In the genomic region with DNA sequence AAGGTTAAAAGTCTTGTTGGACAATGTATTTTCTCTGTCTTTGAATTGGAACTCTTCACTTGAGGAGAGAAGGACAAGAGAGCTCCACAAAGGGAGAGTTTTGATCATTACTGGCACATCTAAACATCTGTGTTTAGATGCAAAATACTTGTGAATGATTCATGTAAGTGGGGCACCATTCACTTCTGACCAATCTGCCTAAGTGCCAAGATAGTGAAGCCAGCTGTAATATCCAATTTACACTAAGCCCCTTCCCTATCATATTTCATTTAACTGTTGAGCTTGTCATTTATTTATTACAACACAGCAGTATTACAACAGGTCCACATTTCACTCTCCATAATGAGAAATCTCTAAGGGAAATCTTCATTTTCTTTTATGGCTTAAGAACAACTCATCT, we compare ENCODE assay signal across 29 cellular contexts.
DNase-seq lines count a peak whose midpoint lies in the region; ATAC-seq and TF ChIP-seq lines count a peak whose summit lies in the region.
"Had no signal": no experiment of that assay in that cellular context is flagged by ENCODE, and none has a peak within 500 bp of the region (broad histone marks: within the 10 kb centered on the region; RNA-seq: fewer than 3 reads in every experiment).

No MANE protein-coding gene starts in this region.

- no peak overlapping the region for H2AK5ac ChIP-seq in IMR-90 (ENCODE audit: low read depth, low read length)

- H3K56ac ChIP-seq in IMR-90 (ENCODE audit: extremely low read depth, insufficient read depth, low read length), result no peak overlapping the region

- no peaks in the 10 kb centered on the region for H3K79me1 ChIP-seq in IMR-90 (ENCODE audit: low read depth in 1 of 2, low read length in 2 of 2)

- CTCF ChIA-PET in IMR-90 (lab: Yijun Ruan, JAX), result interaction anchor here (0.6 kb wide), 1 partner anchor 35 kb away, joined by 3 read pairs; no protein-coding TSS in a partner anchor
- CTCF ChIA-PET in activated CD4-positive, alpha-beta T cell treated with anti-CD3 and anti-CD28 coated beads for 36 hours (lab: Charles Lee), result no interaction called here

- H3K9me3 ChIP-seq in IMR-90 (ENCODE audit: control insufficient read depth, insufficient read depth, low read length) (no peaks in the 10 kb centered on the region), fibroblast of lung (ENCODE audit: control insufficient read depth, insufficient read depth, low read depth, low read length) (no peaks in the 10 kb centered on the region), WERI-Rb-1 (ENCODE audit: severe bottlenecking) (no peaks in the 10 kb centered on the region)
- H3K9me3 ChIP-seq: SJSA1 had no signal

- intact Hi-C loops in IMR-90 (cut with micrococcal nuclease), result no loop called here
- intact Hi-C loops in activated CD4-positive, alpha-beta T cell treated with anti-CD3 and anti-CD28 coated beads for 36 hours (cut with DNase I, micrococcal nuclease), result no loop called here

- no peak overlapping the region for H3K14ac ChIP-seq in IMR-90 (replicated peaks; ENCODE audit: low read depth, low read length)

- no peak overlapping the region for H2BK20ac ChIP-seq in IMR-90 (ENCODE audit: low read depth, low read length)

- H3K79me2 ChIP-seq in fibroblast of lung (ENCODE audit: control insufficient read depth, insufficient read depth, low read length), result no peaks in the 10 kb centered on the region

- no peak overlapping the region for H4K91ac ChIP-seq in IMR-90 (ENCODE audit: insufficient read depth, low read depth, low read length)

- POLR2A ChIA-PET in IMR-90 (lab: Charles Lee; ENCODE audit: unreplicated experiment), result no interaction called here
- POLR2A ChIA-PET in activated CD4-positive, alpha-beta T cell treated with anti-CD3 and anti-CD28 coated beads for 36 hours (lab: Charles Lee), result no interaction called here

- H3K9ac ChIP-seq in IMR-90 (ENCODE audit: low read depth, low read length) (no peak overlapping the region), fibroblast of lung (ENCODE audit: insufficient read depth, low read length) (no peak overlapping the region)
- H3K9ac ChIP-seq: GM23248 had no signal

- in situ Hi-C loops in IMR-90 (cut with MboI; ENCODE audit: low sequenced_read_pairs), result no loop called here

- no peak overlapping the region for H2AK9ac ChIP-seq in IMR-90 (replicated peaks; ENCODE audit: low read depth, low read length, poor library complexity)

- no peak for TF ChIP-seq POLR2A in IMR-90 (IDR thresholded peaks at IDR 0.05; ENCODE audit: low read depth, low read length)

- no peak for TF ChIP-seq RAD21 in IMR-90 (IDR thresholded peaks at IDR 0.05; ENCODE audit: low read length)

- no peak overlapping the region for H3K18ac ChIP-seq in IMR-90 (ENCODE audit: low read depth, low read length)

- H2BK120ac ChIP-seq in IMR-90 (ENCODE audit: low read depth, low read length), result no peak overlapping the region

- H3K23ac ChIP-seq in IMR-90 (ENCODE audit: low read depth, low read length), result no peak overlapping the region

- BruUV-seq in IMR-90 (replicated peaks; lab: Mats Ljungman, UMichigan), result no TSS peak

- DNase-seq in AG08395 (ENCODE audit: low spot score), result peak; percentile 8
- DNase-seq in IMR-90, result peak; percentile 22
- DNase-seq in NCI-H82 (lab: John Stamatoyannopoulos, UW), result peak; percentile 86
- DNase-seq in fibroblast of lung (ENCODE audit: low read depth in 2 of 2), result peak; percentile 14 to 36
- DNase-seq in dermis blood vessel endothelial cell, result no peak
- DNase-seq in activated CD8-positive, alpha-beta memory T cell treated with anti-CD3 and anti-CD28 coated beads, Interleukin-2, amount 50 U/mL, for 48 hours, result no peak
- no peak for DNase-seq in WERI-Rb-1
- DNase-seq in activated CD4-positive, alpha-beta T cell treated with anti-CD3 and anti-CD28 coated beads for 36 hours, result no peak
- DNase-seq: AML-193; C1 segment of cervical spinal cord; CD4-positive, alpha-beta memory T cell; COR-L47; DMS79 treated with DMSO at 0.1 percent for 48 hours; GF-D8; GM23248; H7; KG1; NCI-H1092 treated with DMSO at 0.1 percent for 48 hours; NCI-H1436; NCI-H187 treated with DMSO at 0.1 percent for 48 hours; NCI-H2171 treated with DMSO at 0.1 percent for 48 hours; NCI-H345; NCI-H510A treated with DMSO at 0.1 percent for 48 hours; NCI-H774; PC-9; Right ventricle myocardium superior; RPMI8226; T-cell had no signal

- H3K4me3 ChIP-seq in IMR-90 (ENCODE audit: insufficient read depth, low read depth, low read length) (no peak overlapping the region), fibroblast of lung (replicated peaks in 1 of 4; ENCODE audit: control extremely low read depth in 1 of 4, insufficient read depth in 1 of 4, low read depth in 3 of 4, low read length in 4 of 4) (no peak overlapping the region), WERI-Rb-1 (ENCODE audit: low read depth, low read length) (no peak overlapping the region)
- H3K4me3 ChIP-seq: GM23248, PC-9, SJSA1 had no signal

- dilution Hi-C loops in IMR-90 (cut with HindIII; ENCODE audit: low sequenced_read_pairs, unreplicated experiment), result no loop called here

- H3K27ac ChIP-seq in IMR-90 (ENCODE audit: insufficient read depth, low read length), result no peak overlapping the region
- no peak overlapping the region for H3K27ac ChIP-seq in fibroblast of lung (ENCODE audit: insufficient read depth, low read length)
- H3K27ac ChIP-seq in WERI-Rb-1, result no peak overlapping the region
- H3K27ac ChIP-seq: GM23248, PC-9, SJSA1 had no signal

- no peak for TF ChIP-seq CTCF in IMR-90 (conservative IDR thresholded peaks at IDR 0.05; ENCODE audit: low read depth, low read length)
- no peak for TF ChIP-seq CTCF in fibroblast of lung (conservative IDR thresholded peaks at IDR 0.05 in 1 of 2, IDR thresholded peaks at IDR 0.05 in 1 of 2; ENCODE audit: low read depth in 1 of 2, low read length in 2 of 2)
- no peak for TF ChIP-seq CTCF in WERI-Rb-1 (IDR thresholded peaks at IDR 0.05; ENCODE audit: low read depth, low read length)

- H2BK15ac ChIP-seq in IMR-90 (ENCODE audit: low read depth, low read length), result no peak overlapping the region

- H3K36me3 ChIP-seq in IMR-90 (ENCODE audit: control insufficient read depth, insufficient read depth, low read length) (no peaks in the 10 kb centered on the region), fibroblast of lung (ENCODE audit: control insufficient read depth, insufficient read depth, low read length) (no peaks in the 10 kb centered on the region), WERI-Rb-1 (no peaks in the 10 kb centered on the region)
- H3K36me3 ChIP-seq: SJSA1 had no signal

- H4K20me1 ChIP-seq in IMR-90 (ENCODE audit: insufficient read depth, low read length) (no peaks in the 10 kb centered on the region), fibroblast of lung (ENCODE audit: control insufficient read depth, extremely low read depth, insufficient read depth, low read length) (no peaks in the 10 kb centered on the region)

- H3K4me2 ChIP-seq in IMR-90 (ENCODE audit: low read depth, low read length), result no peak overlapping the region
- H3K4me2 ChIP-seq in fibroblast of lung (ENCODE audit: extremely low read depth, insufficient read depth, low read length), result no peak overlapping the region
- H3K4me2 ChIP-seq: PC-9 had no signal

- ATAC-seq in IMR-90 (ENCODE audit: low read depth), result no peak; the same call in 1 of the 2 replicates
- ATAC-seq in activated CD4-positive, alpha-beta T cell treated with anti-CD3 and anti-CD28 coated beads for 36 hours, result no peak
- ATAC-seq: T-cell had no signal

- H3K9me3 Mint-ChIP-seq in activated CD4-positive, alpha-beta T cell treated with anti-CD3 and anti-CD28 coated beads for 36 hours (ENCODE audit: low read depth), result peaks cover 4% of the 10 kb centered on the region

- no peaks in the 10 kb centered on the region; the same call in 1 of the 2 replicates for H3K9me1 ChIP-seq in IMR-90 (ENCODE audit: insufficient read depth, low read length)

- H3K27me3 ChIP-seq in IMR-90 (ENCODE audit: control insufficient read depth, insufficient read depth, low read length) (no peaks in the 10 kb centered on the region), fibroblast of lung (ENCODE audit: control insufficient read depth, insufficient read depth, low read length) (no peaks in the 10 kb centered on the region), WERI-Rb-1 (ENCODE audit: insufficient read depth, low read depth, severe bottlenecking) (no peaks in the 10 kb centered on the region)
- H3K27me3 ChIP-seq: SJSA1 had no signal

- no peak overlapping the region for H3K27ac Mint-ChIP-seq in activated CD4-positive, alpha-beta T cell treated with anti-CD3 and anti-CD28 coated beads for 36 hours
- H3K27ac Mint-ChIP-seq: CD4-positive, alpha-beta memory T cell; T-cell had no signal

- no peaks in the 10 kb centered on the region for H3K36me3 Mint-ChIP-seq in activated CD4-positive, alpha-beta T cell treated with anti-CD3 and anti-CD28 coated beads for 36 hours (ENCODE audit: low read depth)
- H3K36me3 Mint-ChIP-seq: CD4-positive, alpha-beta memory T cell; T-cell had no signal

- no peak overlapping the region for H4K5ac ChIP-seq in IMR-90 (ENCODE audit: low read depth, low read length)

- no peak overlapping the region for H2AFZ ChIP-seq in IMR-90 (replicated peaks; ENCODE audit: low read length, poor library complexity)
- no peak overlapping the region for H2AFZ ChIP-seq in fibroblast of lung (ENCODE audit: low read length)
- H2AFZ ChIP-seq: GM23248, PC-9 had no signal

- no peak overlapping the region for H2BK5ac ChIP-seq in IMR-90 (ENCODE audit: low read depth, low read length, poor library complexity, severe bottlenecking)

- H3K4me1 ChIP-seq in IMR-90 (ENCODE audit: control insufficient read depth, insufficient read depth, low read length), result 0 out of 2 replicates have a peak, but pooled peaks cover 2% of the 10 kb centered on the region
- no peaks in the 10 kb centered on the region for H3K4me1 ChIP-seq in fibroblast of lung (ENCODE audit: control insufficient read depth, extremely low read depth, insufficient read depth, low read length)
- H3K4me1 ChIP-seq: SJSA1 had no signal

- no peaks in the 10 kb centered on the region for H3K27me3 Mint-ChIP-seq in activated CD4-positive, alpha-beta T cell treated with anti-CD3 and anti-CD28 coated beads for 36 hours
- H3K27me3 Mint-ChIP-seq: CD4-positive, alpha-beta memory T cell; T-cell had no signal

- H4K8ac ChIP-seq in IMR-90 (ENCODE audit: low read depth in 2 of 2, low read length in 2 of 2), result no peak overlapping the region

- H3K4ac ChIP-seq in IMR-90 (ENCODE audit: low read depth, low read length), result no peak overlapping the region

- H3K4me3 Mint-ChIP-seq in activated CD4-positive, alpha-beta T cell treated with anti-CD3 and anti-CD28 coated beads for 36 hours, result no peak overlapping the region
- H3K4me3 Mint-ChIP-seq: CD4-positive, alpha-beta memory T cell; T-cell had no signal

- no peaks in the 10 kb centered on the region for H3K4me1 Mint-ChIP-seq in activated CD4-positive, alpha-beta T cell treated with anti-CD3 and anti-CD28 coated beads for 36 hours
- H3K4me1 Mint-ChIP-seq: CD4-positive, alpha-beta memory T cell; T-cell had no signal

TF ChIP-seq in IMR-90, 13 proteins besides CTCF, POLR2A, EP300 and RAD21:
- TF ChIP-seq SMC3 (IDR thresholded peaks at IDR 0.05; ENCODE audit: low read depth, low read length), result no peak

Comparison
In these comparisons a context has a peak if more than half of its experiments do, and no peak if none do; other contexts are left out.
1. DNase-seq: peak in AG08395 (single experiment), IMR-90 (single experiment), NCI-H82 (single experiment) and fibroblast of lung (2 of 2); none in dermis blood vessel endothelial cell (single experiment), activated CD8-positive, alpha-beta memory T cell treated with anti-CD3 and anti-CD28 coated beads, Interleukin-2, amount 50 U/mL, for 48 hours (single experiment), WERI-Rb-1 (single experiment) and activated CD4-positive, alpha-beta T cell treated with anti-CD3 and anti-CD28 coated beads for 36 hours (single experiment).